ENCODE assay signal across 14 cellular contexts in genomic region chr3:141476033-141476432, GRCh38. TPM values are rescaled to one million over a fixed set of nuclear protein-coding genes. Genes with fewer than 3 reads are reported as not detected.
DNase-seq lines count a peak whose midpoint lies in the region; ATAC-seq and TF ChIP-seq lines count a peak whose summit lies in the region.
"Had no signal": no experiment of that assay in that cellular context is flagged by ENCODE, and none has a peak within 500 bp of the region (broad histone marks: within the 10 kb centered on the region; RNA-seq: fewer than 3 reads in every experiment).

No MANE protein-coding gene starts in this region.

- no peaks in the 10 kb centered on the region for H3K79me2 ChIP-seq in Loucy (ENCODE audit: insufficient read depth, low read length)

- H3K9me3 Mint-ChIP-seq in activated CD8-positive, alpha-beta T cell treated with anti-CD3 and anti-CD28 coated beads, Interleukin-2, amount 10 ng/mL, durations not matched to agents 7 days and 5 days (ENCODE audit: insufficient read depth) = no peaks in the 10 kb centered on the region

- CTCF ChIA-PET in activated CD8-positive, alpha-beta T cell treated with anti-CD3 and anti-CD28 coated beads, Interleukin-2, amount 10 ng/mL, durations not matched to agents 7 days and 5 days (lab: Charles Lee) = interaction anchor here (1.2 to 3.3 kb wide), 3 partner anchors 11 to 164 kb away, joined by 3 to 27 read pairs (median 5); no protein-coding TSS in a partner anchor

- H4K20me1 ChIP-seq in Loucy (ENCODE audit: insufficient read depth, low read length, poor library complexity, severe bottlenecking) = peaks cover 3% of the 10 kb centered on the region

- H3K4me1 ChIP-seq in Loucy (ENCODE audit: insufficient read depth, low read length, poor library complexity, severe bottlenecking) (peaks cover 15% of the 10 kb centered on the region), neutrophil (ENCODE audit: control insufficient read depth in 1 of 2, insufficient read depth in 1 of 2, low read depth in 1 of 2, low read length in 1 of 2) (peaks cover 25 to 32% of the 10 kb centered on the region in 2 experiments)

- H3K9me2 ChIP-seq in Loucy (replicated peaks; ENCODE audit: low read depth, low read length) = no peaks in the 10 kb centered on the region

- peaks cover 39% of the 10 kb centered on the region for H3K4me1 Mint-ChIP-seq in activated CD8-positive, alpha-beta T cell treated with anti-CD3 and anti-CD28 coated beads, Interleukin-2, amount 10 ng/mL, durations not matched to agents 7 days and 5 days (ENCODE audit: low read depth)
- H3K4me1 Mint-ChIP-seq: nephron had no signal

- H3K27ac Mint-ChIP-seq in activated CD8-positive, alpha-beta T cell treated with anti-CD3 and anti-CD28 coated beads, Interleukin-2, amount 10 ng/mL, durations not matched to agents 7 days and 5 days = no peak overlapping the region
- H3K27ac Mint-ChIP-seq: dendritic cell treated with granulocyte-macrophage colony-stimulating factor and Interleukin-4, amounts not matched to agents 40 ng/mL and 50 ng/mL, for 4 days; nephron had no signal

- H3K27ac ChIP-seq in neutrophil = peak overlapping the region; percentile 62
- H3K27ac ChIP-seq: 22Rv1, SK-N-MC had no signal

- no peaks in the 10 kb centered on the region; the same call in 1 of the 2 replicates for H3F3A ChIP-seq in Loucy (ENCODE audit: low read depth)

- H3K36me3 ChIP-seq in Loucy (ENCODE audit: insufficient read depth, low read length) = no peaks in the 10 kb centered on the region
- no peaks in the 10 kb centered on the region for H3K36me3 ChIP-seq in neutrophil

- 0 out of 2 replicates have a peak, but pooled peaks cover 3% of the 10 kb centered on the region for H3K9me3 ChIP-seq in Loucy (ENCODE audit: insufficient read depth, low read depth, low read length)
- H3K9me3 ChIP-seq in neutrophil = no peaks in the 10 kb centered on the region

- peaks cover 43% of the 10 kb centered on the region for H3K27me3 ChIP-seq in Loucy (ENCODE audit: insufficient read depth, low read length, poor library complexity, severe bottlenecking)
- H3K27me3 ChIP-seq in neutrophil = no peaks in the 10 kb centered on the region

- no peak overlapping the region for H3K9ac ChIP-seq in Loucy (ENCODE audit: low read depth, low read length, poor library complexity, severe bottlenecking)

- no peak for TF ChIP-seq CTCF in Loucy (conservative IDR thresholded peaks at IDR 0.05; ENCODE audit: low read length)
- no peak for TF ChIP-seq CTCF in neutrophil (IDR thresholded peaks at IDR 0.05)
- no peak for TF ChIP-seq CTCF in GM13977 (IDR thresholded peaks at IDR 0.05; ENCODE audit: extremely low read depth, insufficient read depth, missing control alignments)

- H3K4me3 ChIP-seq in Loucy (ENCODE audit: low read length, poor library complexity, severe bottlenecking) = no peak overlapping the region
- H3K4me3 ChIP-seq in neutrophil (ENCODE audit: low read depth in 1 of 2, low read length in 1 of 2) = no peak overlapping the region
- H3K4me3 ChIP-seq: SK-N-MC had no signal

- H3K4me2 ChIP-seq in Loucy (ENCODE audit: low read depth, low read length, poor library complexity, severe bottlenecking) = peak overlapping the region; percentile 32

- no peak overlapping the region for H2AFZ ChIP-seq in Loucy (ENCODE audit: low read length)

- ATAC-seq in activated CD8-positive, alpha-beta T cell treated with anti-CD3 and anti-CD28 coated beads, Interleukin-2, amount 10 ng/mL, durations not matched to agents 7 days and 5 days = peak; percentile 85
- ATAC-seq: esophagus mucosa, left lobe of liver had no signal

- in situ Hi-C loops in GM13977 (cut with MboI; ENCODE audit: low pct_unique_long_range_greater_than_20kb, low sequenced_read_pairs, unreplicated experiment) = no loop called here

- H3K36me3 Mint-ChIP-seq in activated CD8-positive, alpha-beta T cell treated with anti-CD3 and anti-CD28 coated beads, Interleukin-2, amount 10 ng/mL, durations not matched to agents 7 days and 5 days (ENCODE audit: low read depth) = no peaks in the 10 kb centered on the region

- H3K4me3 Mint-ChIP-seq in activated CD8-positive, alpha-beta T cell treated with anti-CD3 and anti-CD28 coated beads, Interleukin-2, amount 10 ng/mL, durations not matched to agents 7 days and 5 days = peak overlapping the region; percentile 37
- H3K4me3 Mint-ChIP-seq: dendritic cell treated with granulocyte-macrophage colony-stimulating factor and Interleukin-4, amounts not matched to agents 40 ng/mL and 50 ng/mL, for 4 days; nephron had no signal

- H3K27me3 Mint-ChIP-seq in activated CD8-positive, alpha-beta T cell treated with anti-CD3 and anti-CD28 coated beads, Interleukin-2, amount 10 ng/mL, durations not matched to agents 7 days and 5 days (ENCODE audit: low read depth) = peaks cover 19% of the 10 kb centered on the region
- H3K27me3 Mint-ChIP-seq: dendritic cell treated with granulocyte-macrophage colony-stimulating factor and Interleukin-4, amounts not matched to agents 40 ng/mL and 50 ng/mL, for 4 days had no signal

- peak; percentile 37 for DNase-seq in NK-92 treated with Interleukin-12 subunit alpha and Interleukin-12 subunit beta, amount 100 ng/mL, for 24 hours (lab: John Stamatoyannopoulos, UW)
- DNase-seq in NK-92 (lab: John Stamatoyannopoulos, UW; ENCODE audit: unreplicated experiment) (no peak), GM13977 (ENCODE audit: low spot score) (no peak), iPS-NIHi7 (ENCODE audit: extremely low spot score) (no peak), NCI-H748 treated with DMSO at 0.1 percent for 48 hours (lab: John Stamatoyannopoulos, UW) (no peak)
- DNase-seq in activated CD8-positive, alpha-beta T cell treated with anti-CD3 and anti-CD28 coated beads, Interleukin-2, amount 10 ng/mL, durations not matched to agents 7 days and 5 days = peak; percentile 69

- POLR2A ChIA-PET in activated CD8-positive, alpha-beta T cell treated with anti-CD3 and anti-CD28 coated beads, Interleukin-2, amount 10 ng/mL, durations not matched to agents 7 days and 5 days (lab: Charles Lee) = interaction anchor here (0.6 kb wide), 1 partner anchor 10 kb away, joined by 3 read pairs; no protein-coding TSS in a partner anchor

RNA-seq across cellular contexts. Expression of gene RASA2, which starts 10.8 kb away (rescaled TPM):
- total RNA-seq in activated CD8-positive, alpha-beta T cell treated with anti-CD3 and anti-CD28 coated beads, Interleukin-2, amount 10 ng/mL, durations not matched to agents 7 days and 5 days = 10 to 100 TPM; 56.8 to 60.2 TPM

Comparison
In these comparisons a context has a peak if more than half of its experiments do, and no peak if none do; other contexts are left out.
1. DNase-seq: peak in NK-92 treated with Interleukin-12 subunit alpha and Interleukin-12 subunit beta, amount 100 ng/mL, for 24 hours (single experiment) and activated CD8-positive, alpha-beta T cell treated with anti-CD3 and anti-CD28 coated beads, Interleukin-2, amount 10 ng/mL, durations not matched to agents 7 days and 5 days (single experiment); none in NK-92 (single experiment), GM13977 (single experiment), iPS-NIHi7 (single experiment) and NCI-H748 treated with DMSO at 0.1 percent for 48 hours (single experiment).